Comparison of ENCODE assay signal across 2 cellular contexts in genomic region chr5:43553381-43553780, GRCh38.
TF ChIP-seq lines count a peak whose summit lies in the region.

No MANE protein-coding gene starts in this region.

TF ChIP-seq in GM12878, 131 proteins besides CTCF, POLR2A, EP300 and RAD21 (continues in another document):
- TF ChIP-seq, protein P1, sequence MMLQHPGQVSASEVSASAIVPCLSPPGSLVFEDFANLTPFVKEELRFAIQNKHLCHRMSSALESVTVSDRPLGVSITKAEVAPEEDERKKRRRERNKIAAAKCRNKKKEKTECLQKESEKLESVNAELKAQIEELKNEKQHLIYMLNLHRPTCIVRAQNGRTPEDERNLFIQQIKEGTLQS (IDR thresholded peaks at IDR 0.05; ENCODE audit: borderline replicate concordance, extremely low read depth, low read depth, low read length) = no peak
- TF ChIP-seq CREM (IDR thresholded peaks at IDR 0.05; ENCODE audit: low read depth) = no peak
- TF ChIP-seq TBL1XR1 (IDR thresholded peaks at IDR 0.05; ENCODE audit: low read depth, low read length) = no peak
- no peak for TF ChIP-seq JUNB (IDR thresholded peaks at IDR 0.05)
- TF ChIP-seq FOXK2 (IDR thresholded peaks at IDR 0.05) = no peak
- no peak for TF ChIP-seq SREBF2 (IDR thresholded peaks at IDR 0.05; ENCODE audit: low read length)
- TF ChIP-seq POLR2AphosphoS5 (IDR thresholded peaks at IDR 0.05; ENCODE audit: low read length) = no peak
- TF ChIP-seq ZBTB4 (CRISPR knock-in tag; IDR thresholded peaks at IDR 0.05) = no peak
- TF ChIP-seq KAT2A (conservative IDR thresholded peaks at IDR 0.05; ENCODE audit: control insufficient read depth, low read depth, low read length) = no peak
- no peak for TF ChIP-seq NKRF (conservative IDR thresholded peaks at IDR 0.05)
- TF ChIP-seq MEF2A (IDR thresholded peaks at IDR 0.05; ENCODE audit: insufficient read depth, low read depth, low read length) = no peak
- TF ChIP-seq MLLT1 (IDR thresholded peaks at IDR 0.05) = no peak
- no peak for TF ChIP-seq BHLHE40 (IDR thresholded peaks at IDR 0.05; ENCODE audit: borderline replicate concordance in 1 of 2, low read depth in 2 of 2, low read length in 1 of 2)
- TF ChIP-seq, protein P2, sequence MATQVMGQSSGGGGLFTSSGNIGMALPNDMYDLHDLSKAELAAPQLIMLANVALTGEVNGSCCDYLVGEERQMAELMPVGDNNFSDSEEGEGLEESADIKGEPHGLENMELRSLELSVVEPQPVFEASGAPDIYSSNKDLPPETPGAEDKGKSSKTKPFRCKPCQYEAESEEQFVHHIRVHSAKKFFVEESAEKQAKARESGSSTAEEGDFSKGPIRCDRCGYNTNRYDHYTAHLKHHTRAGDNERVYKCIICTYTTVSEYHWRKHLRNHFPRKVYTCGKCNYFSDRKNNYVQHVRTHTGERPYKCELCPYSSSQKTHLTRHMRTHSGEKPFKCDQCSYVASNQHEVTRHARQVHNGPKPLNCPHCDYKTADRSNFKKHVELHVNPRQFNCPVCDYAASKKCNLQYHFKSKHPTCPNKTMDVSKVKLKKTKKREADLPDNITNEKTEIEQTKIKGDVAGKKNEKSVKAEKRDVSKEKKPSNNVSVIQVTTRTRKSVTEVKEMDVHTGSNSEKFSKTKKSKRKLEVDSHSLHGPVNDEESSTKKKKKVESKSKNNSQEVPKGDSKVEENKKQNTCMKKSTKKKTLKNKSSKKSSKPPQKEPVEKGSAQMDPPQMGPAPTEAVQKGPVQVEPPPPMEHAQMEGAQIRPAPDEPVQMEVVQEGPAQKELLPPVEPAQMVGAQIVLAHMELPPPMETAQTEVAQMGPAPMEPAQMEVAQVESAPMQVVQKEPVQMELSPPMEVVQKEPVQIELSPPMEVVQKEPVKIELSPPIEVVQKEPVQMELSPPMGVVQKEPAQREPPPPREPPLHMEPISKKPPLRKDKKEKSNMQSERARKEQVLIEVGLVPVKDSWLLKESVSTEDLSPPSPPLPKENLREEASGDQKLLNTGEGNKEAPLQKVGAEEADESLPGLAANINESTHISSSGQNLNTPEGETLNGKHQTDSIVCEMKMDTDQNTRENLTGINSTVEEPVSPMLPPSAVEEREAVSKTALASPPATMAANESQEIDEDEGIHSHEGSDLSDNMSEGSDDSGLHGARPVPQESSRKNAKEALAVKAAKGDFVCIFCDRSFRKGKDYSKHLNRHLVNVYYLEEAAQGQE (IDR thresholded peaks at IDR 0.05; ENCODE audit: low read depth, low read length) = no peak

TF ChIP-seq in neural cell, 6 proteins besides CTCF, POLR2A, EP300 and RAD21:
- no peak for TF ChIP-seq MXI1 (conservative IDR thresholded peaks at IDR 0.05; ENCODE audit: poor library complexity, severe bottlenecking)
